In genomic region chr19:1841209-1841924, GRCh38 we compare ENCODE assay signal across 15 cellular contexts. TPM values are rescaled to one million over a fixed set of nuclear protein-coding genes. Genes with fewer than 3 reads are reported as not detected.
DNase-seq lines count a peak whose midpoint lies in the region; FAIRE-seq and TF ChIP-seq lines count a peak whose summit lies in the region.
"Had no signal": no experiment of that assay in that cellular context is flagged by ENCODE, and none has a peak within 500 bp of the region (broad histone marks: within the 10 kb centered on the region; RNA-seq: fewer than 3 reads in every experiment).

No MANE protein-coding gene starts in this region.

- no peak overlapping the region for H2AK5ac ChIP-seq in H1 (ENCODE audit: low read depth, low read length)
- no peak overlapping the region for H2AK5ac ChIP-seq in mesenchymal stem cell (ENCODE audit: low read length, severe bottlenecking)

- no peak overlapping the region for H3K56ac ChIP-seq in H1 (replicated peaks; ENCODE audit: insufficient read length, low read depth, low read length)

- intact Hi-C loops in thyroid gland (cut with DNase I): no loop called here

- H2BK12ac ChIP-seq in H1 (ENCODE audit: low read depth, low read length) (no peak overlapping the region), mesenchymal stem cell (ENCODE audit: low read length in 2 of 2) (no peak overlapping the region)

- H2BK120ac ChIP-seq in H1 (replicated peaks; ENCODE audit: low read depth, low read length): no peak overlapping the region
- H2BK120ac ChIP-seq in mesenchymal stem cell (ENCODE audit: low read depth, low read length): no peak overlapping the region

- H3K27ac ChIP-seq in H1 (ENCODE audit: low read depth, low read length) (no peak overlapping the region), mesenchymal stem cell (ENCODE audit: low read length, poor library complexity, severe bottlenecking) (no peak overlapping the region), thyroid gland (peak overlapping the region in 2 of 3 donors; percentile 30 to 56)
- H3K27ac ChIP-seq: 22Rv1 had no signal

- H3K14ac ChIP-seq in H1 (ENCODE audit: insufficient read length) (no peak overlapping the region), mesenchymal stem cell (ENCODE audit: low read length in 2 of 2) (no peak overlapping the region)

- H3K27me3 ChIP-seq in H1 (replicated peaks in 1 of 4; ENCODE audit: control insufficient read depth in 3 of 4, extremely low read depth in 1 of 4, insufficient read depth in 3 of 4, low read length in 3 of 4): no peaks in the 10 kb centered on the region
- no peaks in the 10 kb centered on the region for H3K27me3 ChIP-seq in mesenchymal stem cell (ENCODE audit: control insufficient read depth in 1 of 2, insufficient read depth in 1 of 2, low read length in 2 of 2)
- H3K27me3 ChIP-seq in thyroid gland: no peaks in the 10 kb centered on the region

- H2BK5ac ChIP-seq in H1 (ENCODE audit: low read depth, low read length) (no peak overlapping the region), mesenchymal stem cell (ENCODE audit: low read depth, low read length, poor library complexity, severe bottlenecking) (no peak overlapping the region)

- no peak for DNase-seq in T-helper 2 cell treated with Interferon-gamma antibody and Interleukin-4, amounts not matched to agents 5 μg/mL and 100 μg/mL, for 36 hours (ENCODE audit: low spot score)
- DNase-seq in T-helper 2 cell: no peak
- no peak for DNase-seq in H1 (ENCODE audit: low read depth in 1 of 2, low spot score in 2 of 2)
- no peak for DNase-seq in mesenchymal stem cell
- DNase-seq in thyroid gland: no peak
- no peak for DNase-seq in mesothelial cell of epicardium (ENCODE audit: low spot score in 2 of 2, unreplicated experiment in 2 of 2)
- no peak for DNase-seq in NCI-H524 treated with DMSO at 0.1 percent for 48 hours (lab: John Stamatoyannopoulos, UW)
- DNase-seq in cortex of kidney (lab: John Stamatoyannopoulos, UW): no peak
- DNase-seq: activated CD4-positive, CD25-positive, alpha-beta regulatory T cell treated with anti-CD3 and anti-CD28 coated beads, Interleukin-2, amount 50 U/mL, for 72 hours; activated T-cell treated with anti-CD3 and anti-CD28 coated beads, Interleukin-2, amount 50 U/mL, for 48 hours; endodermal cell; hippocampal formation; NCI-H187 had no signal

- H2BK15ac ChIP-seq in H1 (ENCODE audit: low read length) (no peak overlapping the region), mesenchymal stem cell (ENCODE audit: low read depth, poor library complexity, severe bottlenecking) (no peak overlapping the region)

- peak overlapping the region; percentile 26 for H3K27ac Mint-ChIP-seq in T-helper 2 cell treated with Interferon-gamma antibody and Interleukin-4, amounts not matched to agents 5 μg/mL and 100 μg/mL, for 36 hours
- no peak overlapping the region for H3K27ac Mint-ChIP-seq in mesothelial cell of epicardium

- FAIRE-seq in H1 (lab: Jason Lieb, UNC): no peak
- FAIRE-seq: astrocyte had no signal

- CTCF ChIA-PET in H1 (lab: Charles Lee; ENCODE audit: partially characterized antibody): interaction anchor here (0.9 to 14.9 kb wide), 9 partner anchors 8 to 598 kb away, joined by 3 to 228 read pairs (median 5); no protein-coding TSS in a partner anchor

- no peaks in the 10 kb centered on the region for H3K27me3 Mint-ChIP-seq in T-helper 2 cell treated with Interferon-gamma antibody and Interleukin-4, amounts not matched to agents 5 μg/mL and 100 μg/mL, for 36 hours (ENCODE audit: low read depth)
- H3K27me3 Mint-ChIP-seq in mesothelial cell of epicardium (ENCODE audit: low read depth): no peaks in the 10 kb centered on the region

- TF ChIP-seq CTCF in H1 (IDR thresholded peaks at IDR 0.05; ENCODE audit: control extremely low read depth in 1 of 3, insufficient read depth in 1 of 3, low read depth in 1 of 3, low read length in 3 of 3): no peak
- no peak for TF ChIP-seq CTCF in thyroid gland (IDR thresholded peaks at IDR 0.05)
- TF ChIP-seq CTCF in mesothelial cell of epicardium (IDR thresholded peaks at IDR 0.05; ENCODE audit: unreplicated experiment): no peak

- peaks cover 10% of the 10 kb centered on the region for H3K4me1 Mint-ChIP-seq in T-helper 2 cell treated with Interferon-gamma antibody and Interleukin-4, amounts not matched to agents 5 μg/mL and 100 μg/mL, for 36 hours (ENCODE audit: low read depth)
- peaks cover 6% of the 10 kb centered on the region for H3K4me1 Mint-ChIP-seq in mesothelial cell of epicardium
- H3K4me1 Mint-ChIP-seq: endodermal cell had no signal

- H3K9me3 ChIP-seq in H1 (ENCODE audit: insufficient read depth in 2 of 2, low read depth in 1 of 2, low read length in 1 of 2): no peaks in the 10 kb centered on the region
- H3K9me3 ChIP-seq in mesenchymal stem cell (ENCODE audit: control insufficient read depth, low read length): no peaks in the 10 kb centered on the region
- H3K9me3 ChIP-seq in thyroid gland: no peaks in the 10 kb centered on the region

- TF ChIP-seq POLR2A in H1 (IDR thresholded peaks at IDR 0.05; ENCODE audit: control extremely low read depth in 1 of 2, low read depth in 2 of 2, low read length in 2 of 2) (no peak), thyroid gland (IDR thresholded peaks at IDR 0.05) (no peak)

- H4K20me1 ChIP-seq in H1 (replicated peaks in 1 of 2; ENCODE audit: control insufficient read depth in 1 of 2, insufficient read depth in 2 of 2, low read length in 2 of 2): peaks cover 22 to 40% of the 10 kb centered on the region in 2 experiments

- peaks cover 8 to 84% of the 10 kb centered on the region in 2 experiments; a peak in 3 of 4 replicates for H3K79me2 ChIP-seq in H1 (ENCODE audit: control insufficient read depth in 1 of 2, insufficient read depth in 2 of 2, low read length in 2 of 2)

- no peak overlapping the region for H2BK20ac ChIP-seq in H1 (ENCODE audit: low read length)

- H3K18ac ChIP-seq in H1 (ENCODE audit: extremely low read depth, low read length) (no peak overlapping the region), mesenchymal stem cell (ENCODE audit: low read depth in 1 of 2, low read length in 2 of 2) (no peak overlapping the region)

- H3K23me2 ChIP-seq in H1 (ENCODE audit: low read depth, low read length): no peaks in the 10 kb centered on the region

- H3K23ac ChIP-seq in H1 (ENCODE audit: insufficient read length) (no peak overlapping the region), mesenchymal stem cell (ENCODE audit: low read length in 2 of 2) (no peak overlapping the region)

- H3K4me3 ChIP-seq in H1 (ENCODE audit: extremely low read depth in 1 of 4, insufficient read depth in 2 of 4, low read depth in 3 of 4, low read length in 4 of 4) (no peak overlapping the region), mesenchymal stem cell (ENCODE audit: insufficient read depth in 1 of 2, low read depth in 1 of 2, low read length in 2 of 2) (no peak overlapping the region), thyroid gland (replicated peaks in 1 of 3) (no peak overlapping the region)

- TF ChIP-seq RAD21 in H1 (IDR thresholded peaks at IDR 0.05 in 1 of 2, conservative IDR thresholded peaks at IDR 0.05 in 1 of 2; ENCODE audit: low read depth in 2 of 2, low read length in 2 of 2): no peak

- H4K91ac ChIP-seq in H1 (replicated peaks; ENCODE audit: insufficient read length, low read length): no peak overlapping the region
- no peak overlapping the region for H4K91ac ChIP-seq in mesenchymal stem cell (ENCODE audit: low read length)

- no peak overlapping the region for H3K4me3 Mint-ChIP-seq in T-helper 2 cell treated with Interferon-gamma antibody and Interleukin-4, amounts not matched to agents 5 μg/mL and 100 μg/mL, for 36 hours
- H3K4me3 Mint-ChIP-seq in mesothelial cell of epicardium: no peak overlapping the region
- H3K4me3 Mint-ChIP-seq: endodermal cell had no signal

- H2AFZ ChIP-seq in H1 (ENCODE audit: low read length) (no peak overlapping the region), mesenchymal stem cell (ENCODE audit: low read depth, low read length) (no peak overlapping the region)

- H3K4ac ChIP-seq in H1 (replicated peaks; ENCODE audit: insufficient read length, low read depth, low read length) (no peak overlapping the region), mesenchymal stem cell (ENCODE audit: low read depth in 1 of 2, low read length in 2 of 2) (no peak overlapping the region)

- H4K5ac ChIP-seq in H1 (ENCODE audit: insufficient read length, low read depth, low read length): no peak overlapping the region

- no peak overlapping the region for H3K9ac ChIP-seq in H1 (replicated peaks in 1 of 4; ENCODE audit: extremely low read depth in 1 of 4, low read depth in 3 of 4, low read length in 3 of 4)
- H3K9ac ChIP-seq in mesenchymal stem cell (ENCODE audit: low read length): peak overlapping the region; percentile 49

- H4K8ac ChIP-seq in H1 (ENCODE audit: extremely low read depth, insufficient read depth, low read length): peak overlapping the region; percentile 71; the same call in 1 of the 2 replicates
- no peak overlapping the region for H4K8ac ChIP-seq in mesenchymal stem cell (ENCODE audit: low read length)

- POLR2A ChIA-PET in H1 (lab: Charles Lee; ENCODE audit: partially characterized antibody): interaction anchor here (1.0 to 1.5 kb wide), 3 partner anchors 10 to 12 kb away, joined by 3 to 4 read pairs (median 4); no protein-coding TSS in a partner anchor

- peaks cover 3% of the 10 kb centered on the region for H3K36me3 Mint-ChIP-seq in T-helper 2 cell treated with Interferon-gamma antibody and Interleukin-4, amounts not matched to agents 5 μg/mL and 100 μg/mL, for 36 hours (ENCODE audit: low read depth)
- H3K36me3 Mint-ChIP-seq in mesothelial cell of epicardium: no peaks in the 10 kb centered on the region

- H3K4me1 ChIP-seq in H1 (replicated peaks in 1 of 4; ENCODE audit: control insufficient read depth in 3 of 4, insufficient read depth in 4 of 4, low read length in 3 of 4): peaks cover 0 to 3% (median under 1%) of the 10 kb centered on the region in 4 experiments; a peak in 1 of 7 replicates
- peaks cover 32% of the 10 kb centered on the region for H3K4me1 ChIP-seq in mesenchymal stem cell (ENCODE audit: control insufficient read depth, insufficient read depth, low read depth, low read length)
- H3K4me1 ChIP-seq in thyroid gland: peaks cover 13 to 68% of the 10 kb centered on the region in 2 donors

- H3K4me2 ChIP-seq in H1 (ENCODE audit: insufficient read depth in 1 of 2, low read depth in 2 of 2, low read length in 2 of 2) (no peak overlapping the region), mesenchymal stem cell (ENCODE audit: low read length, poor library complexity, severe bottlenecking) (no peak overlapping the region)

- no peak for TF ChIP-seq EP300 in H1 (IDR thresholded peaks at IDR 0.05; ENCODE audit: borderline replicate concordance in 1 of 2, low read depth in 2 of 2, low read length in 2 of 2)

- H3K36me3 ChIP-seq in H1 (ENCODE audit: control insufficient read depth in 2 of 4, insufficient read depth in 4 of 4, low read length in 3 of 4) (no peaks in the 10 kb centered on the region), mesenchymal stem cell (ENCODE audit: control insufficient read depth in 1 of 2, insufficient read depth in 2 of 2, low read depth in 1 of 2, low read length in 2 of 2) (peaks cover 0 to 50% of the 10 kb centered on the region in 2 experiments), thyroid gland (no peaks in the 10 kb centered on the region)

- H3K9me3 Mint-ChIP-seq in T-helper 2 cell treated with Interferon-gamma antibody and Interleukin-4, amounts not matched to agents 5 μg/mL and 100 μg/mL, for 36 hours: no peaks in the 10 kb centered on the region
- H3K9me3 Mint-ChIP-seq in mesothelial cell of epicardium: no peaks in the 10 kb centered on the region
- H3K9me3 Mint-ChIP-seq: endodermal cell had no signal

- H3K79me1 ChIP-seq in H1 (ENCODE audit: low read depth, low read length) (peaks cover 32% of the 10 kb centered on the region), mesenchymal stem cell (replicated peaks; ENCODE audit: low read length, poor library complexity, severe bottlenecking) (peaks cover 4% of the 10 kb centered on the region)

- WGBS in H1 (ENCODE audit: extremely low coverage in 1 of 2, insufficient coverage in 1 of 2, insufficient read length in 1 of 2, insufficient replicate concordance in 2 of 2, low coverage in 1 of 2, low lambda C conversion rate in 2 of 2, missing lambda C conversion rate in 1 of 2), 2 experiments: 91% methylated on average over 29 of the region's 35 CpGs; no CpG with 5 or more reads in 1 of the 2 experiments
- 89% methylated on average over 35 of the region's 35 CpGs for WGBS in mesenchymal stem cell
- WGBS in thyroid gland, 2 donors: 71% methylated on average over 23 to 34 of the region's 35 CpGs

RNA-seq across cellular contexts. Expression of gene REXO1, which starts 6.9 kb away (rescaled TPM):
- 42.4 and 44.3 TPM in 2 replicates for total RNA-seq in H1 (2021; fragmentation: NEBNext Ultra II Directional; extraction: Animal tissue kit (Norgen Biotek cat#: 25700))
- polyA plus RNA-seq in H1 (2011; rRNA removed): 44.3 and 69.6 TPM in 2 replicates
- 21.3 TPM for polyA plus RNA-seq in H1 (2011; cell fraction: cytosol; rRNA removed)
- 69.2 TPM for polyA plus RNA-seq in H1 (2011; cell fraction: nucleus; rRNA removed)
- polyA plus RNA-seq in H1 (2012, experiment 1 of 2): 35.1 to 44.9 TPM (median 43.7 TPM) in 4 replicates
- 33.4 TPM for polyA plus RNA-seq in H1 (2012, experiment 2 of 2)
- polyA plus RNA-seq in H1 (2013, experiment 1 of 2): 22.8 TPM
- 21.3 TPM for polyA plus RNA-seq in H1 (2013, experiment 2 of 2)
- 18.8 and 19.5 TPM in 2 replicates for polyA minus RNA-seq in H1 (2011; rRNA and poly(A)+ RNA removed)
- polyA minus RNA-seq in H1 (2011; cell fraction: cytosol; rRNA and poly(A)+ RNA removed): 24.8 TPM
- polyA minus RNA-seq in H1 (2011; cell fraction: nucleus; rRNA and poly(A)+ RNA removed): 20.1 TPM
- polyA plus RNA-seq in mesenchymal stem cell (2013, experiment 1 of 2): 16.0 TPM
- polyA plus RNA-seq in mesenchymal stem cell (2013, experiment 2 of 2): 14.2 TPM
- total RNA-seq in thyroid gland (10 to 100 TPM; 14.0 to 21.8 (median 17.2) TPM), mesothelial cell of epicardium (41.6 to 46.6 TPM (median 44.3 TPM) in 3 replicates)

RNA-seq across cellular contexts. Expression of gene KLF16, which starts 22.0 kb away (rescaled TPM):
- total RNA-seq in H1 (2021; fragmentation: NEBNext Ultra II Directional; extraction: Animal tissue kit (Norgen Biotek cat#: 25700)): 45.9 and 53.2 TPM in 2 replicates
- 14.3 and 44.7 TPM in 2 replicates for polyA plus RNA-seq in H1 (2011; rRNA removed)
- polyA plus RNA-seq in H1 (2011; cell fraction: cytosol; rRNA removed): 15.0 TPM
- polyA plus RNA-seq in H1 (2011; cell fraction: nucleus; rRNA removed): 29.0 TPM
- polyA plus RNA-seq in H1 (2012, experiment 1 of 2): 15.6 to 26.7 TPM (median 23.8 TPM) in 4 replicates
- polyA plus RNA-seq in H1 (2012, experiment 2 of 2): 21.5 TPM
- polyA plus RNA-seq in H1 (2013, experiment 1 of 2): 27.2 TPM
- polyA plus RNA-seq in H1 (2013, experiment 2 of 2): 28.5 TPM
- polyA minus RNA-seq in H1 (2011; rRNA and poly(A)+ RNA removed): 1.1 and 2.2 TPM in 2 replicates
- polyA minus RNA-seq in H1 (2011; cell fraction: cytosol; rRNA and poly(A)+ RNA removed): 32.1 TPM
- polyA minus RNA-seq in H1 (2011; cell fraction: nucleus; rRNA and poly(A)+ RNA removed): 10.4 TPM
- polyA plus RNA-seq in mesenchymal stem cell (2013, experiment 1 of 2): 25.8 TPM
- polyA plus RNA-seq in mesenchymal stem cell (2013, experiment 2 of 2): 28.0 TPM
- total RNA-seq in thyroid gland (1 to 10 TPM; 1.8 to 6.4 (median 3.4) TPM), mesothelial cell of epicardium (22.0 to 24.1 TPM (median 23.5 TPM) in 3 replicates)

RNA-seq across cellular contexts. Expression of gene ATP8B3, which starts 29.3 kb away (rescaled TPM):
- 2.9 and 4.1 TPM in 2 replicates for total RNA-seq in H1 (2021; fragmentation: NEBNext Ultra II Directional; extraction: Animal tissue kit (Norgen Biotek cat#: 25700))
- polyA plus RNA-seq in H1 (2011; rRNA removed): 9.3 and 10.0 TPM in 2 replicates
- 9.1 TPM for polyA plus RNA-seq in H1 (2011; cell fraction: cytosol; rRNA removed)
- polyA plus RNA-seq in H1 (2011; cell fraction: nucleus; rRNA removed): 19.8 TPM
- 4.2 to 8.7 TPM (median 7.7 TPM) in 4 replicates for polyA plus RNA-seq in H1 (2012, experiment 1 of 2)
- 4.7 TPM for polyA plus RNA-seq in H1 (2012, experiment 2 of 2)
- polyA plus RNA-seq in H1 (2013, experiment 1 of 2): 5.4 TPM
- polyA plus RNA-seq in H1 (2013, experiment 2 of 2): 4.9 TPM
- 4.7 and 7.9 TPM in 2 replicates for polyA minus RNA-seq in H1 (2011; rRNA and poly(A)+ RNA removed)
- 5.4 TPM for polyA minus RNA-seq in H1 (2011; cell fraction: cytosol; rRNA and poly(A)+ RNA removed)
- polyA minus RNA-seq in H1 (2011; cell fraction: nucleus; rRNA and poly(A)+ RNA removed): 5.2 TPM
- polyA plus RNA-seq in mesenchymal stem cell (2013, experiment 1 of 2): 3.5 TPM
- polyA plus RNA-seq in mesenchymal stem cell (2013, experiment 2 of 2): 3.2 TPM
- total RNA-seq in thyroid gland (1 to 10 TPM in 3 of 4 donors, not detected in 1; 1.3 to 2.0 (median 1.6) TPM), mesothelial cell of epicardium (2.2 to 2.4 TPM (median 2.3 TPM) in 3 replicates)

RNA-seq across cellular contexts. Expression of gene ABHD17A, which starts 43.9 kb away (rescaled TPM):
- total RNA-seq in H1 (2021; fragmentation: NEBNext Ultra II Directional; extraction: Animal tissue kit (Norgen Biotek cat#: 25700)): 41.2 and 45.3 TPM in 2 replicates
- polyA plus RNA-seq in H1 (2011; rRNA removed): 87.4 and 98.0 TPM in 2 replicates
- 60.4 TPM for polyA plus RNA-seq in H1 (2011; cell fraction: cytosol; rRNA removed)
- polyA plus RNA-seq in H1 (2011; cell fraction: nucleus; rRNA removed): 86.1 TPM
- polyA plus RNA-seq in H1 (2012, experiment 1 of 2): 15.8 to 35.0 TPM (median 33.1 TPM) in 4 replicates
- polyA plus RNA-seq in H1 (2012, experiment 2 of 2): 33.7 TPM
- polyA plus RNA-seq in H1 (2013, experiment 1 of 2): 35.1 TPM
- polyA plus RNA-seq in H1 (2013, experiment 2 of 2): 34.7 TPM
- polyA minus RNA-seq in H1 (2011; rRNA and poly(A)+ RNA removed): 8.1 and 11.4 TPM in 2 replicates
- 24.5 TPM for polyA minus RNA-seq in H1 (2011; cell fraction: cytosol; rRNA and poly(A)+ RNA removed)
- polyA minus RNA-seq in H1 (2011; cell fraction: nucleus; rRNA and poly(A)+ RNA removed): 18.1 TPM
- polyA plus RNA-seq in mesenchymal stem cell (2013, experiment 1 of 2): 60.5 TPM
- polyA plus RNA-seq in mesenchymal stem cell (2013, experiment 2 of 2): 60.5 TPM
- total RNA-seq in thyroid gland (100 to 1,000 TPM in 1 of 4 donors, 10 to 100 TPM in 3; 86.8 to 134 (median 91.4) TPM), mesothelial cell of epicardium (59.4 to 67.2 TPM (median 62.0 TPM) in 3 replicates)

Comparison
In these comparisons a context has a peak if more than half of its experiments do, and no peak if none do; other contexts are left out.
1. H3K27ac ChIP-seq: peak in thyroid gland (2 of 3); none in H1 (single experiment) and mesenchymal stem cell (single experiment).